Comparison of ENCODE assay signal across 10 cellular contexts in genomic region chr9:16257604-16258003, GRCh38.
DNase-seq lines count a peak whose midpoint lies in the region; ATAC-seq and TF ChIP-seq lines count a peak whose summit lies in the region.
"Had no signal": no experiment of that assay in that cellular context is flagged by ENCODE, and none has a peak within 500 bp of the region (broad histone marks: within the 10 kb centered on the region; RNA-seq: fewer than 3 reads in every experiment).

No MANE protein-coding gene starts in this region.

- CTCF ChIA-PET in mammary epithelial cell (lab: Charles Lee; ENCODE audit: low non-redundant PET): interaction anchor here (0.8 kb wide), 1 partner anchor 206 kb away, joined by 3 read pairs; no protein-coding TSS in a partner anchor

- H3K27ac ChIP-seq in Karpas-422 (ENCODE audit: low read length) (no peak overlapping the region), mammary epithelial cell (ENCODE audit: insufficient read depth, low read depth, low read length) (no peak overlapping the region), right lobe of liver (no peak overlapping the region)

- H3K9me2 ChIP-seq in Karpas-422 (replicated peaks; ENCODE audit: insufficient read depth, low read length): no peaks in the 10 kb centered on the region

- H3K4me2 ChIP-seq in Karpas-422 (ENCODE audit: low read depth, low read length, poor library complexity, severe bottlenecking) (no peak overlapping the region), mammary epithelial cell (ENCODE audit: insufficient read depth, low read depth, low read length) (no peak overlapping the region)

- H3K4me1 ChIP-seq in Karpas-422 (ENCODE audit: low read length) (no peaks in the 10 kb centered on the region), mammary epithelial cell (ENCODE audit: insufficient read depth, low read length) (no peaks in the 10 kb centered on the region), right lobe of liver (no peaks in the 10 kb centered on the region)

- 77% methylated on average over 2 of the region's 2 CpGs for WGBS in mammary epithelial cell (ENCODE audit: low coverage, missing lambda C conversion rate)
- WGBS in right lobe of liver (ENCODE audit: insufficient coverage, low coverage, low lambda C conversion rate, missing lambda C conversion rate): 49% methylated on average over 2 of the region's 2 CpGs

- intact Hi-C loops in mammary epithelial cell (cut with micrococcal nuclease): no loop called here
- intact Hi-C loops in right lobe of liver (cut with DNase I): no loop called here

- ATAC-seq in right lobe of liver (peak; percentile 33 to 66 (median 58)), HG03280 (IDR thresholded peaks at IDR 0.05; ENCODE audit: unreplicated experiment) (no peak), HG03460 (IDR thresholded peaks at IDR 0.05; ENCODE audit: unreplicated experiment) (no peak)

- dilution Hi-C loops in mammary epithelial cell (cut with HindIII; ENCODE audit: low sequenced_read_pairs): loop anchor here (5.0 kb wide), 1 partner anchor 105 kb away; no protein-coding TSS in a partner anchor

- DNase-seq in AG09319 (ENCODE audit: extremely low read depth, low read depth) (no peak), Karpas-422 (peak; percentile 48), mammary epithelial cell (no peak), right lobe of liver (no peak), MV-4-11 (lab: John Stamatoyannopoulos, UW) (no peak)
- no peak for DNase-seq in stimulated activated CD4-positive, alpha-beta T cell treated with anti-CD3 and anti-CD28 coated beads, Interleukin-4, amount 100 ng/mL, for 1 hour
- DNase-seq: immature natural killer cell, NCI-H1048 had no signal

- no peaks in the 10 kb centered on the region for H4K20me1 ChIP-seq in Karpas-422 (ENCODE audit: insufficient read depth, low read depth, low read length)
- H4K20me1 ChIP-seq in mammary epithelial cell (ENCODE audit: insufficient read depth, low read length): no peaks in the 10 kb centered on the region

- H3K9me3 ChIP-seq in Karpas-422 (ENCODE audit: low read length) (no peaks in the 10 kb centered on the region), mammary epithelial cell (replicated peaks; ENCODE audit: insufficient read depth, low read length) (no peaks in the 10 kb centered on the region), right lobe of liver (no peaks in the 10 kb centered on the region)

- TF ChIP-seq POLR2A in right lobe of liver (IDR thresholded peaks at IDR 0.05): no peak

- H3K9ac ChIP-seq in Karpas-422 (ENCODE audit: low read length) (no peak overlapping the region), mammary epithelial cell (ENCODE audit: insufficient read depth, low read length) (no peak overlapping the region)

- TF ChIP-seq CTCF in AG09319 (IDR thresholded peaks at IDR 0.05; ENCODE audit: low read depth, low read length): peak; percentile 63
- TF ChIP-seq CTCF in mammary epithelial cell (conservative IDR thresholded peaks at IDR 0.05 in 1 of 2, IDR thresholded peaks at IDR 0.05 in 1 of 2; ENCODE audit: extremely low read depth in 1 of 2, insufficient read depth in 1 of 2, low read depth in 1 of 2, low read length in 2 of 2): peak; percentile 56 to 77
- TF ChIP-seq CTCF in right lobe of liver (IDR thresholded peaks at IDR 0.05): peak; percentile 40 to 50 (median 46)

- H2AFZ ChIP-seq in Karpas-422 (ENCODE audit: low read length): no peak overlapping the region
- H2AFZ ChIP-seq in mammary epithelial cell (ENCODE audit: low read depth, low read length): no peak overlapping the region

- H3K27me3 ChIP-seq in Karpas-422 (ENCODE audit: low read length) (no peaks in the 10 kb centered on the region), mammary epithelial cell (ENCODE audit: insufficient read depth, low read length) (no peaks in the 10 kb centered on the region), right lobe of liver (no peaks in the 10 kb centered on the region)

- H3K4me3 ChIP-seq in Karpas-422 (ENCODE audit: low read length) (no peak overlapping the region), mammary epithelial cell (replicated peaks in 1 of 3; ENCODE audit: insufficient read depth in 1 of 3, low read depth in 2 of 3, low read length in 3 of 3) (no peak overlapping the region), right lobe of liver (no peak overlapping the region)

- H3K79me2 ChIP-seq in Karpas-422 (ENCODE audit: low read length): no peaks in the 10 kb centered on the region
- H3K79me2 ChIP-seq in mammary epithelial cell (ENCODE audit: insufficient read depth, low read length): no peaks in the 10 kb centered on the region

- H3K36me3 ChIP-seq in Karpas-422 (ENCODE audit: insufficient read depth, low read length): no peaks in the 10 kb centered on the region
- no peaks in the 10 kb centered on the region for H3K36me3 ChIP-seq in mammary epithelial cell (ENCODE audit: insufficient read depth, low read length)
- H3K36me3 ChIP-seq in right lobe of liver: no peaks in the 10 kb centered on the region

- no TSS peak for BruUV-seq in mammary epithelial cell (replicated peaks; lab: Mats Ljungman, UMichigan)

- in situ Hi-C loops in mammary epithelial cell (cut with MboI; ENCODE audit: low sequenced_read_pairs in 2 of 2): no loop called here

Comparison
In these comparisons a context has a peak if more than half of its experiments do, and no peak if none do; other contexts are left out.
1. ATAC-seq: peak in right lobe of liver (4 of 4); none in HG03280 (single experiment) and HG03460 (single experiment).
2. Peak in every context shown above with its lines, with median percentiles within 50 percentile points of each other: CTCF ChIP-seq.